ENCODE assay signal across 10 cellular contexts in genomic region chr11:60971520-60971919, GRCh38.
DNase-seq lines count a peak whose midpoint lies in the region; TF ChIP-seq lines count a peak whose summit lies in the region.
"Had no signal": no experiment of that assay in that cellular context is flagged by ENCODE, and none has a peak within 500 bp of the region (broad histone marks: within the 10 kb centered on the region; RNA-seq: fewer than 3 reads in every experiment).

Gene CD6 (plus strand): TSS chr11:60971680. CDS start chr11:60971866, 186 bp downstream.

- H3K36me3 ChIP-seq in muscle layer of duodenum (ENCODE audit: control insufficient read depth in 1 of 2, insufficient read depth in 2 of 2, low read length in 2 of 2) (no peaks in the 10 kb centered on the region), WERI-Rb-1 (no peaks in the 10 kb centered on the region)

- TF ChIP-seq CTCF in WERI-Rb-1 (IDR thresholded peaks at IDR 0.05; ENCODE audit: low read depth, low read length) = no peak
- no peak for TF ChIP-seq CTCF in GM13977 (IDR thresholded peaks at IDR 0.05; ENCODE audit: extremely low read depth, insufficient read depth, missing control alignments)

- H3K27me3 ChIP-seq in muscle layer of duodenum (ENCODE audit: low read depth, low read length) (no peaks in the 10 kb centered on the region), WERI-Rb-1 (ENCODE audit: insufficient read depth, low read depth, severe bottlenecking) (no peaks in the 10 kb centered on the region)

- peak within 1 kb of the TSS; percentile 36 for H3K27ac ChIP-seq in muscle layer of duodenum (ENCODE audit: low read length)
- H3K27ac ChIP-seq in WERI-Rb-1 = no peak within 1 kb of the TSS

- DNase-seq in activated gamma-delta T cell treated with Interleukin-2 at 50 U/mL for 16 hours (peak; percentile 69), activated gamma-delta T cell (lab: John Stamatoyannopoulos, UW) (no peak), COLO668 (lab: John Stamatoyannopoulos, UW; ENCODE audit: unreplicated experiment) (no peak), WERI-Rb-1 (no peak), GM13977 (ENCODE audit: low spot score) (no peak), NCI-H2081 (lab: John Stamatoyannopoulos, UW) (no peak)
- DNase-seq in activated T-cell treated with anti-CD3 and anti-CD28 coated beads, Interleukin-2, amount 50 U/mL, for 48 hours = peak; percentile 79 to 81
- DNase-seq: NCI-H82 had no signal

- H3K4me1 ChIP-seq in muscle layer of duodenum (ENCODE audit: control insufficient read depth in 1 of 2, insufficient read depth in 2 of 2, low read length in 2 of 2) = no peaks in the 10 kb centered on the region

- in situ Hi-C loops in GM13977 (cut with MboI; ENCODE audit: low pct_unique_long_range_greater_than_20kb, low sequenced_read_pairs, unreplicated experiment) = no loop called here

- no peak within 1 kb of the TSS for H3K4me3 ChIP-seq in muscle layer of duodenum (ENCODE audit: low read depth in 1 of 2, low read length in 2 of 2)
- no peak within 1 kb of the TSS for H3K4me3 ChIP-seq in WERI-Rb-1 (ENCODE audit: low read depth, low read length)
- H3K4me3 ChIP-seq: smooth muscle cell had no signal

- H3K9me3 ChIP-seq in muscle layer of duodenum (ENCODE audit: control insufficient read depth in 1 of 2, low read length in 2 of 2) (no peaks in the 10 kb centered on the region), WERI-Rb-1 (ENCODE audit: severe bottlenecking) (peaks cover 7% of the 10 kb centered on the region)

Comparison
In these comparisons a context has a peak if more than half of its experiments do, and no peak if none do; other contexts are left out.
1. DNase-seq: peak in activated gamma-delta T cell treated with Interleukin-2 at 50 U/mL for 16 hours (single experiment) and activated T-cell treated with anti-CD3 and anti-CD28 coated beads, Interleukin-2, amount 50 U/mL, for 48 hours (2 of 2); none in activated gamma-delta T cell (single experiment), COLO668 (single experiment), WERI-Rb-1 (single experiment), GM13977 (single experiment) and NCI-H2081 (0 of 2).